ENCODE assay signal across 23 cellular contexts in genomic region chr1:66617362-66617761, GRCh38.
"Had no signal": no experiment of that assay in that cellular context is flagged by ENCODE, and none has a peak within 500 bp of the region (broad histone marks: within the 10 kb centered on the region; RNA-seq: fewer than 3 reads in every experiment).

No MANE protein-coding gene starts in this region.

- H3K27ac Mint-ChIP-seq: activated CD4-positive, alpha-beta T cell treated with anti-CD3 and anti-CD28 coated beads for 36 hours; activated CD8-positive, alpha-beta T cell treated with anti-CD3 and anti-CD28 coated beads for 36 hours; activated naive CD4-positive, alpha-beta T cell treated with anti-CD3 and anti-CD28 coated beads, Interleukin-2, amount 10 ng/mL, durations not matched to agents 7 days and 5 days; activated naive CD8-positive, alpha-beta T cell treated with anti-CD3 and anti-CD28 coated beads for 36 hours; activated T-helper 2 cell treated with anti-CD3 and anti-CD28 coated beads, Interferon-gamma antibody, Interleukin-2, Interleukin-4, amounts not matched to agents 10 μg/mL and 5 μg/mL and 100 μg/mL, durations not matched to agents 14 hours and 24 hours and 36 hours; T-cell had no signal

- H3K9me3 Mint-ChIP-seq: activated CD8-positive, alpha-beta T cell treated with anti-CD3 and anti-CD28 coated beads for 36 hours; activated naive CD4-positive, alpha-beta T cell treated with anti-CD3 and anti-CD28 coated beads, Interleukin-2, amount 10 ng/mL, durations not matched to agents 7 days and 5 days; activated naive CD8-positive, alpha-beta T cell treated with anti-CD3 and anti-CD28 coated beads for 36 hours; activated T-cell treated with anti-CD3 and anti-CD28 coated beads, Interleukin-2, amount 50 U/mL, for 72 hours; activated T-helper 2 cell treated with anti-CD3 and anti-CD28 coated beads, Interferon-gamma antibody, Interleukin-2, Interleukin-4, amounts not matched to agents 10 μg/mL and 5 μg/mL and 100 μg/mL, durations not matched to agents 14 hours and 24 hours and 36 hours; T-cell had no signal

- H3K36me3 ChIP-seq: brain microvascular endothelial cell, SJSA1 had no signal

- H3K9me3 ChIP-seq: SJSA1 had no signal

- DNase-seq: activated CD4-positive, alpha-beta T cell treated with anti-CD3 and anti-CD28 coated beads for 36 hours; activated CD4-positive, CD25-positive, alpha-beta regulatory T cell; activated CD8-positive, alpha-beta memory T cell treated with anti-CD3 and anti-CD28 coated beads, Interleukin-2, amount 50 U/mL, for 4 hours; activated CD8-positive, alpha-beta T cell treated with anti-CD3 and anti-CD28 coated beads for 36 hours; activated gamma-delta T cell treated with Interleukin-2 at 50 U/mL for 16 hours; activated naive CD4-positive, alpha-beta T cell treated with anti-CD3 and anti-CD28 coated beads, Interleukin-2, amount 10 ng/mL, durations not matched to agents 7 days and 5 days; activated naive CD8-positive, alpha-beta T cell treated with anti-CD3 and anti-CD28 coated beads for 36 hours; brain microvascular endothelial cell; cerebellar nuclear complex; NCI-H1092; NCI-H1930; NCI-H2171; NCI-H2227 treated with DMSO at 0.1 percent for 48 hours; NCI-H446 treated with DMSO at 0.1 percent for 48 hours; NCI-H524 treated with DMSO at 0.1 percent for 48 hours; PC-3; SHP77; T-cell; T-helper 2 cell; T1000 had no signal

- H3K36me3 Mint-ChIP-seq: activated naive CD4-positive, alpha-beta T cell treated with anti-CD3 and anti-CD28 coated beads, Interleukin-2, amount 10 ng/mL, durations not matched to agents 7 days and 5 days; activated naive CD8-positive, alpha-beta T cell treated with anti-CD3 and anti-CD28 coated beads for 36 hours; T-cell had no signal

- ATAC-seq: activated CD4-positive, alpha-beta T cell treated with anti-CD3 and anti-CD28 coated beads for 36 hours; activated CD8-positive, alpha-beta T cell treated with anti-CD3 and anti-CD28 coated beads for 36 hours; PC-3; T-cell had no signal

- H3K4me3 Mint-ChIP-seq: activated CD4-positive, alpha-beta T cell treated with anti-CD3 and anti-CD28 coated beads for 36 hours; activated CD8-positive, alpha-beta T cell treated with anti-CD3 and anti-CD28 coated beads for 36 hours; activated naive CD4-positive, alpha-beta T cell treated with anti-CD3 and anti-CD28 coated beads, Interleukin-2, amount 10 ng/mL, durations not matched to agents 7 days and 5 days; activated naive CD8-positive, alpha-beta T cell treated with anti-CD3 and anti-CD28 coated beads for 36 hours; activated T-cell treated with anti-CD3 and anti-CD28 coated beads, Interleukin-2, amount 50 U/mL, for 72 hours; T-cell had no signal

- H3K27me3 ChIP-seq: brain microvascular endothelial cell, SJSA1 had no signal

- H3K4me1 Mint-ChIP-seq: activated CD4-positive, alpha-beta T cell treated with anti-CD3 and anti-CD28 coated beads for 36 hours; activated naive CD4-positive, alpha-beta T cell treated with anti-CD3 and anti-CD28 coated beads, Interleukin-2, amount 10 ng/mL, durations not matched to agents 7 days and 5 days; activated naive CD8-positive, alpha-beta T cell treated with anti-CD3 and anti-CD28 coated beads for 36 hours; T-cell had no signal

- H3K4me3 ChIP-seq: SJSA1 had no signal
